In genomic region chr18:58640428-58640805, GRCh38 we compare ENCODE assay signal across 21 cellular contexts. TPM values are rescaled to one million over a fixed set of nuclear protein-coding genes. Genes with fewer than 3 reads are reported as not detected.
DNase-seq lines count a peak whose midpoint lies in the region; ATAC-seq lines count a peak whose summit lies in the region.
"Had no signal": no experiment of that assay in that cellular context is flagged by ENCODE, and none has a peak within 500 bp of the region (broad histone marks: within the 10 kb centered on the region; RNA-seq: fewer than 3 reads in every experiment).

No MANE protein-coding gene starts in this region.

- peak overlapping the region in 10 of 11 experiments; percentile 22 to 78 (median 62); a peak in 18 of 22 replicates for H3K4me2 ChIP-seq in BLaER1 treated with 17β-estradiol and CSF1 and Interleukin-3, amounts not matched to agents 10 nM and 100 nM

- no peak overlapping the region for H3K4me3 ChIP-seq in BLaER1 treated with 17β-estradiol and CSF1 and Interleukin-3, amounts not matched to agents 10 nM and 100 nM
- H3K4me3 ChIP-seq in HUES64 (ENCODE audit: low read length) = peak overlapping the region; percentile 29
- H3K4me3 ChIP-seq: gastroesophageal sphincter, right atrium auricular region had no signal

- no peak overlapping the region for H3K27ac Mint-ChIP-seq in stimulated activated effector memory CD8-positive, alpha-beta T cell treated with anti-CD3 and anti-CD28 coated beads, Interleukin-12 subunit alpha, Interleukin-12 subunit beta, amount 100 ng/mL, for 72 hours
- H3K27ac Mint-ChIP-seq in natural killer cell treated with Interleukin-12 subunit alpha and Interleukin-12 subunit beta and Interleukin-15 and Interleukin-18, amount 100 ng/mL, for 72 hours = no peak overlapping the region
- H3K27ac Mint-ChIP-seq: activated CD8-positive, alpha-beta T cell treated with anti-CD3 and anti-CD28 coated beads, Interleukin-2, amount 10 ng/mL, durations not matched to agents 7 days and 5 days had no signal

- peaks cover 25 to 41% (median 34%) of the 10 kb centered on the region in 11 experiments for H3K9me3 ChIP-seq in BLaER1 treated with 17β-estradiol and CSF1 and Interleukin-3, amounts not matched to agents 10 nM and 100 nM (replicated peaks in 1 of 11)
- 0 out of 2 replicates have a peak, but pooled peaks cover 2% of the 10 kb centered on the region for H3K9me3 ChIP-seq in HUES64 (ENCODE audit: insufficient read depth, low read depth, low read length)
- H3K9me3 ChIP-seq: gastroesophageal sphincter, right atrium auricular region had no signal

- DNase-seq in amniotic epithelial cell (ENCODE audit: low read depth) (peak; percentile 16), kidney tubule cell (ENCODE audit: low spot score) (peak; percentile 12), ecto neural progenitor cell (ENCODE audit: low spot score) (no peak)
- DNase-seq in stimulated activated effector memory CD8-positive, alpha-beta T cell treated with anti-CD3 and anti-CD28 coated beads, Interleukin-12 subunit alpha, Interleukin-12 subunit beta, amount 100 ng/mL, for 72 hours (ENCODE audit: low spot score in 2 of 2) = no peak
- no peak for DNase-seq in natural killer cell treated with Interleukin-12 subunit alpha and Interleukin-12 subunit beta and Interleukin-15 and Interleukin-18, amount 100 ng/mL, for 72 hours (ENCODE audit: low spot score)
- DNase-seq: activated CD8-positive, alpha-beta T cell treated with anti-CD3 and anti-CD28 coated beads, Interleukin-2, amount 10 ng/mL, durations not matched to agents 7 days and 5 days; cerebellar nuclear complex; GF-D8; NCI-H1092; NCI-H2171; T-helper 1 cell; WERI-Rb-1 had no signal

- peak overlapping the region in 6 of 11 experiments; percentile 27 to 52 (median 39); a peak in 10 of 22 replicates for H3K27ac ChIP-seq in BLaER1 treated with 17β-estradiol and CSF1 and Interleukin-3, amounts not matched to agents 10 nM and 100 nM
- H3K27ac ChIP-seq in HUES64 (ENCODE audit: low read depth, low read length) = peak overlapping the region; percentile 75
- H3K27ac ChIP-seq: gastroesophageal sphincter, right atrium auricular region, WERI-Rb-1 had no signal

- peaks cover 17% of the 10 kb centered on the region for H3K4me1 Mint-ChIP-seq in stimulated activated effector memory CD8-positive, alpha-beta T cell treated with anti-CD3 and anti-CD28 coated beads, Interleukin-12 subunit alpha, Interleukin-12 subunit beta, amount 100 ng/mL, for 72 hours
- peaks cover 0 to 16% of the 10 kb centered on the region in 2 donors for H3K4me1 Mint-ChIP-seq in natural killer cell treated with Interleukin-12 subunit alpha and Interleukin-12 subunit beta and Interleukin-15 and Interleukin-18, amount 100 ng/mL, for 72 hours (ENCODE audit: low read depth in 2 of 2)

- no peaks in the 10 kb centered on the region for H3K27me3 ChIP-seq in BLaER1 treated with 17β-estradiol and CSF1 and Interleukin-3, amounts not matched to agents 10 nM and 100 nM
- H3K27me3 ChIP-seq in HUES64 (ENCODE audit: insufficient read depth, low read length) = no peaks in the 10 kb centered on the region
- H3K27me3 ChIP-seq: gastroesophageal sphincter, right atrium auricular region had no signal

- WGBS in HUES64 = 23% methylated on average over 3 of the region's 4 CpGs

- no peak for ATAC-seq in stimulated activated effector memory CD8-positive, alpha-beta T cell treated with anti-CD3 and anti-CD28 coated beads, Interleukin-12 subunit alpha, Interleukin-12 subunit beta, amount 100 ng/mL, for 72 hours
- ATAC-seq in HG03565 (IDR thresholded peaks at IDR 0.05; ENCODE audit: unreplicated experiment) = no peak
- no peak for ATAC-seq in natural killer cell treated with Interleukin-12 subunit alpha and Interleukin-12 subunit beta and Interleukin-15 and Interleukin-18, amount 100 ng/mL, for 72 hours
- ATAC-seq: activated CD8-positive, alpha-beta T cell treated with anti-CD3 and anti-CD28 coated beads, Interleukin-2, amount 10 ng/mL, durations not matched to agents 7 days and 5 days; gastroesophageal sphincter; Right ventricle myocardium inferior had no signal

- H3K27me3 Mint-ChIP-seq in natural killer cell treated with Interleukin-12 subunit alpha and Interleukin-12 subunit beta and Interleukin-15 and Interleukin-18, amount 100 ng/mL, for 72 hours = peaks cover 0 to 7% of the 10 kb centered on the region in 2 donors
- H3K27me3 Mint-ChIP-seq: IgD-negative memory B cell, memory B cell had no signal

- no peaks in the 10 kb centered on the region for H4K20me1 ChIP-seq in BLaER1 treated with 17β-estradiol and CSF1 and Interleukin-3, amounts not matched to agents 10 nM and 100 nM

- H3K9me3 Mint-ChIP-seq in stimulated activated effector memory CD8-positive, alpha-beta T cell treated with anti-CD3 and anti-CD28 coated beads, Interleukin-12 subunit alpha, Interleukin-12 subunit beta, amount 100 ng/mL, for 72 hours = no peaks in the 10 kb centered on the region
- H3K9me3 Mint-ChIP-seq in natural killer cell treated with Interleukin-12 subunit alpha and Interleukin-12 subunit beta and Interleukin-15 and Interleukin-18, amount 100 ng/mL, for 72 hours = no peaks in the 10 kb centered on the region
- H3K9me3 Mint-ChIP-seq: IgD-negative memory B cell, memory B cell had no signal

- no peaks in the 10 kb centered on the region for H3K36me3 Mint-ChIP-seq in stimulated activated effector memory CD8-positive, alpha-beta T cell treated with anti-CD3 and anti-CD28 coated beads, Interleukin-12 subunit alpha, Interleukin-12 subunit beta, amount 100 ng/mL, for 72 hours
- H3K36me3 Mint-ChIP-seq in natural killer cell treated with Interleukin-12 subunit alpha and Interleukin-12 subunit beta and Interleukin-15 and Interleukin-18, amount 100 ng/mL, for 72 hours = no peaks in the 10 kb centered on the region
- H3K36me3 Mint-ChIP-seq: IgD-negative memory B cell, memory B cell had no signal

- H3K9ac ChIP-seq in BLaER1 treated with 17β-estradiol and CSF1 and Interleukin-3, amounts not matched to agents 10 nM and 100 nM = no peak overlapping the region
- peak overlapping the region; percentile 7; the same call in 1 of the 2 replicates for H3K9ac ChIP-seq in HUES64 (ENCODE audit: low read depth, low read length)

- H3K36me3 ChIP-seq in BLaER1 treated with 17β-estradiol and CSF1 and Interleukin-3, amounts not matched to agents 10 nM and 100 nM = 0 out of 22 replicates have a peak, but pooled peaks cover 0 to 4% (median 0%) of the 10 kb centered on the region in 11 experiments
- H3K36me3 ChIP-seq in HUES64 (ENCODE audit: insufficient read depth, low read length) = no peaks in the 10 kb centered on the region
- H3K36me3 ChIP-seq: gastroesophageal sphincter, right atrium auricular region, WERI-Rb-1 had no signal

- H3K4me3 Mint-ChIP-seq in stimulated activated effector memory CD8-positive, alpha-beta T cell treated with anti-CD3 and anti-CD28 coated beads, Interleukin-12 subunit alpha, Interleukin-12 subunit beta, amount 100 ng/mL, for 72 hours = no peak overlapping the region
- H3K4me3 Mint-ChIP-seq in natural killer cell treated with Interleukin-12 subunit alpha and Interleukin-12 subunit beta and Interleukin-15 and Interleukin-18, amount 100 ng/mL, for 72 hours = no peak overlapping the region
- H3K4me3 Mint-ChIP-seq: activated CD8-positive, alpha-beta T cell treated with anti-CD3 and anti-CD28 coated beads, Interleukin-2, amount 10 ng/mL, durations not matched to agents 7 days and 5 days; memory B cell had no signal

- H3K4me1 ChIP-seq in BLaER1 treated with 17β-estradiol and CSF1 and Interleukin-3, amounts not matched to agents 10 nM and 100 nM = peaks cover 27 to 45% (median 35%) of the 10 kb centered on the region in 10 experiments
- peaks cover 32% of the 10 kb centered on the region for H3K4me1 ChIP-seq in HUES64 (ENCODE audit: insufficient read depth, low read length)
- H3K4me1 ChIP-seq: gastroesophageal sphincter, right atrium auricular region had no signal

RNA-seq across cellular contexts. Expression of gene ALPK2, which starts 11.5 kb away (rescaled TPM):
- polyA plus RNA-seq in HUES64 (2013, experiment 1 of 2) = 1.7 TPM
- 1.3 TPM for polyA plus RNA-seq in HUES64 (2013, experiment 2 of 2)
- under 1 TPM; 0.17 to 0.78 TPM for total RNA-seq in natural killer cell treated with Interleukin-12 subunit alpha and Interleukin-12 subunit beta and Interleukin-15 and Interleukin-18, amount 100 ng/mL, for 72 hours
- total RNA-seq: activated CD8-positive, alpha-beta T cell treated with anti-CD3 and anti-CD28 coated beads, Interleukin-2, amount 10 ng/mL, durations not matched to agents 7 days and 5 days had no signal
- polyA plus RNA-seq: IgD-negative memory B cell, neural cell had no signal

RNA-seq across cellular contexts. Expression of gene MALT1, which starts 30.8 kb away (rescaled TPM):
- 11.5 TPM for polyA plus RNA-seq in HUES64 (2013, experiment 1 of 2)
- 12.4 TPM for polyA plus RNA-seq in HUES64 (2013, experiment 2 of 2)
- 10 to 100 TPM; 26.2 to 47.7 TPM for total RNA-seq in natural killer cell treated with Interleukin-12 subunit alpha and Interleukin-12 subunit beta and Interleukin-15 and Interleukin-18, amount 100 ng/mL, for 72 hours

Comparison
In these comparisons a context has a peak if more than half of its experiments do, and no peak if none do; other contexts are left out.
1. DNase-seq: peak in amniotic epithelial cell (single experiment) and kidney tubule cell (single experiment); none in stimulated activated effector memory CD8-positive, alpha-beta T cell treated with anti-CD3 and anti-CD28 coated beads, Interleukin-12 subunit alpha, Interleukin-12 subunit beta, amount 100 ng/mL, for 72 hours (0 of 2), ecto neural progenitor cell (single experiment) and natural killer cell treated with Interleukin-12 subunit alpha and Interleukin-12 subunit beta and Interleukin-15 and Interleukin-18, amount 100 ng/mL, for 72 hours (single experiment).